Comparison of ENCODE assay signal across 8 cellular contexts in the genomic region with DNA sequence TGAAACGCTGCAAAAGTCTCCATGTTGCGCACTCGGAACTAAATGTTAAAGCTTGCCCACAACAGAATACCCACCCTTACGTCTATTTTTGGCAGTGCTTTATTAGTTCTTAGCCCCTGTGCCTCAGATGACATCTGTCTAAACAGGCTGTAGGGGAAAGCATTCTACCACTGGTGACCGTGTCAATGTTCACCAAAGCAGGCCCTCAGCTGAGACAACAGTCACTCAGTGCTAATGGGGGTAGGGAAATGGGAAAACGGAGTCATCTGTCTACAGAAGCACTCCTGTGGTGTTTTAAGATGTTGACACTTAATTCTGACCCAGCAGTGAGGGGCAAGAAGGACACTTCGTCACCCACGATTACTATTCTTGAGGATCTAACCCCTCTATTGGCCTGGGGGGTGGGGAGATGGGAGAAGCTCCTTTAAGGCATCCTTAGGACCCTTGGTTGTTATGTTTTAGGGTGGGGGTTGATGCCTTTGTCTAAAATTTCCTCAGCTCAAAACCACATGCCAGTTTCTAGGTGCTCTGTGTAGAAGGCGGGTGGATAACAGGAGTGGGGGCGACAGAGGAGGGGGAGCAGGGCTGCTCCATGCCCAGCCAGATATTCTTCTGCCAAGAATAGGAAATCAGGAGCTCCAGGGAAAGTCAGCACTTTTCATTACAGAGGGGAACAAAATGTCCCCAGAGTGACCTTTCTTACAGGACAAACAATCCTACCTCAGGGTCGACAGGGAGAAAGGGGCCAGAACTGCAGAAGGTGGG. TPM values are rescaled to one million over a fixed set of nuclear protein-coding genes. Genes with fewer than 3 reads are reported as not detected.
A peak's percentile ranks its signal among the peaks of the same experiment; 100 is the strongest.
DNase-seq lines count a peak whose midpoint lies in the region; ATAC-seq, FAIRE-seq and TF ChIP-seq lines count a peak whose summit lies in the region.
"Had no signal": no experiment of that assay in that cellular context is flagged by ENCODE, and none has a peak within 500 bp of the region (broad histone marks: within the 10 kb centered on the region; RNA-seq: fewer than 3 reads in every experiment).

No MANE protein-coding gene starts in this region.

- intact Hi-C loops in colonic mucosa (cut with DNase I), result no loop called here

- FAIRE-seq in GM12892 (lab: Jason Lieb, UNC), result peak; percentile 81

- peaks cover 61% of the 10 kb centered on the region for H3K27me3 Mint-ChIP-seq in nephron progenitor cell (ENCODE audit: low read depth, poor library complexity)

- H3K4me1 ChIP-seq in colonic mucosa (peaks cover 7% of the 10 kb centered on the region), foreskin keratinocyte (peaks cover 20% of the 10 kb centered on the region)

- no peak overlapping the region for H3K27ac Mint-ChIP-seq in nephron progenitor cell

- TF ChIP-seq CTCF in colonic mucosa (IDR thresholded peaks at IDR 0.05) (no peak), nephron progenitor cell (IDR thresholded peaks at IDR 0.05) (no peak), foreskin keratinocyte (conservative IDR thresholded peaks at IDR 0.05) (no peak)

- H3K27ac ChIP-seq in colonic mucosa, result no peak overlapping the region
- no peak overlapping the region for H3K27ac ChIP-seq in foreskin keratinocyte

- TF ChIP-seq POLR2A in GM12892 (IDR thresholded peaks at IDR 0.05; ENCODE audit: low read depth, low read length), result no peak

- peak overlapping the region; percentile 40 for H3K4me3 ChIP-seq in colonic mucosa

- ATAC-seq in HG02870 (IDR thresholded peaks at IDR 0.05; ENCODE audit: unreplicated experiment) (no peak), foreskin keratinocyte (no peak), GM21717 (IDR thresholded peaks at IDR 0.05; ENCODE audit: unreplicated experiment) (no peak)

- peaks cover 68% of the 10 kb centered on the region for H3K4me1 Mint-ChIP-seq in nephron progenitor cell

- H3K9me3 Mint-ChIP-seq in nephron progenitor cell, result peaks cover 3% of the 10 kb centered on the region

- DNase-seq in GM12892 (ENCODE audit: insufficient read length), result no peak
- no peak for DNase-seq in colonic mucosa
- no peak for DNase-seq in nephron progenitor cell
- no peak for DNase-seq in foreskin keratinocyte
- DNase-seq: activated gamma-delta T cell, foreskin melanocyte had no signal

- H3K4me3 Mint-ChIP-seq in nephron progenitor cell, result peak overlapping the region; percentile 55

- no peaks in the 10 kb centered on the region for H3K27me3 ChIP-seq in colonic mucosa
- peaks cover 41% of the 10 kb centered on the region for H3K27me3 ChIP-seq in foreskin keratinocyte

- H3K9me3 ChIP-seq in colonic mucosa, result no peaks in the 10 kb centered on the region

- peak overlapping the region in 1 of 2 donors; percentile 19 for H3K9ac ChIP-seq in colonic mucosa (ENCODE audit: low read depth in 2 of 2, low read length in 2 of 2)

- H3K36me3 Mint-ChIP-seq in nephron progenitor cell (ENCODE audit: low read depth), result peaks cover 19% of the 10 kb centered on the region

- no peaks in the 10 kb centered on the region for H3K36me3 ChIP-seq in colonic mucosa

RNA-seq across cellular contexts. Expression of a gene that starts 15.6 kb away (rescaled TPM):
- not detected for polyA plus RNA-seq in GM12892 (2012; ENCODE audit: missing spikeins)
- total RNA-seq in colonic mucosa (not detected), foreskin keratinocyte (not detected in 2 replicates)
- polyA plus RNA-seq in foreskin keratinocyte, result not detected in 2 replicates

RNA-seq across cellular contexts. Expression of a gene that starts 19.3 kb away (rescaled TPM):
- polyA plus RNA-seq in GM12892 (2012; ENCODE audit: missing spikeins), result 1.4 TPM
- total RNA-seq in colonic mucosa (10 to 100 TPM in 1 of 2 donors, 1 to 10 TPM in 1; 7.9 to 11.6 TPM), foreskin keratinocyte (0.27 and 0.42 TPM in 2 replicates)
- polyA plus RNA-seq in foreskin keratinocyte, result 0.26 and 0.45 TPM in 2 replicates

RNA-seq across cellular contexts. Expression of a gene that starts 21.5 kb away (rescaled TPM):
- not detected for polyA plus RNA-seq in GM12892 (2012; ENCODE audit: missing spikeins)
- total RNA-seq in colonic mucosa, result 1 to 10 TPM; 5.3 to 8.7 TPM
- not detected in 2 replicates for total RNA-seq in foreskin keratinocyte
- 0.03 and 0.07 TPM in 2 replicates for polyA plus RNA-seq in foreskin keratinocyte

RNA-seq across cellular contexts. Expression of a gene that starts 27.8 kb away (rescaled TPM):
- polyA plus RNA-seq in GM12892 (2012; ENCODE audit: missing spikeins), result 8.6 TPM
- total RNA-seq in colonic mucosa (10 to 100 TPM; 22.9 to 46.6 TPM), foreskin keratinocyte (30.1 and 35.2 TPM in 2 replicates)
- 41.0 and 49.9 TPM in 2 replicates for polyA plus RNA-seq in foreskin keratinocyte

RNA-seq across cellular contexts. Expression of a gene that starts 45.2 kb away (rescaled TPM):
- 3.1 TPM for polyA plus RNA-seq in GM12892 (2012; ENCODE audit: missing spikeins)
- 10 to 100 TPM in 1 of 2 donors, 1 to 10 TPM in 1; 5.4 to 36.9 TPM for total RNA-seq in colonic mucosa
- total RNA-seq in foreskin keratinocyte, result 25.5 and 34.0 TPM in 2 replicates
- polyA plus RNA-seq in foreskin keratinocyte, result 12.5 and 20.2 TPM in 2 replicates
